In the genomic region with DNA sequence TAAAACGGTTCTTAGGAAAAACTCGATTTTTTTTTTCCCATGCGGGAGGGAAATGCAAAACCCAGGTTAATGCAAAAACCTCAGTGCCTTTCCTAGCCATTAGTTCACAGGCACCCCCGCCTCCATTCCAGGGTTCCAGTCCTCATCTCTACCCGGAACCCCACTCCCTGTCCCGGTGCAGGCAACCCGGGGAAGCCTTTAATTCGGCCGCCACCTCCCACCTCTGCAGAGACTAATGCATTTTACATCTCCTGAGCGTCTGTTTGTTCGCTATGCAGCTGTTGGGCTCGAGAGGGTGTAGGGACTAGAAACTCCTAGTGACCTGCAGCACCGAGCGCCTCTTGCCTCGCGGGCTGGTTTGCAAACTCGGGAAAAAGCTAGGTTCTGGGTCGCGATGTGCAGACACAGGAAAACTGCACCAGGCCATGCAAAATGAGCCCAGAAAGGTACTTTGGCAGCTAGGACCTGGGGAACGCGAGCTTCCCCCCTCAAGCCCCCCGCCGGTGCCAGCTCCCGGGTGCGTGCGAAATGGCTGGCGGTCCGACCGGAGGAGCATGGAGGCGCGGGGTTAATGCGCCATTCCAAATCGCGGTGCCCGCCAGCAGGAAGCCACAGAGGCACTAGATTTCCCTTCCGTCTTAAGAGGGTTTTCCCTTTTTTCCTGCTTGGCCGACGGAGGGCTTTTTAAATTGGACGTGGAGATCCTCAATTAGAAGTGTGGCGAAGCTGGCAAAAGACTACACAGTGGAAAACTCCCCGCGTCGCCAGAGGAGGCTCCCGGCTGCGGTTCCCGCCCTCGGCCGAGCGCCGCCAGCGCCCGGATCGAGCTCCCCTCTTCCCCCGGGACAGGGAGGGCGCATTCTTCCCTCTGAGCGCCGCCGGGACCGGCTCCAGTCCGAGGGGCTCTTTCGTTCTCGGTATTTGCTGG, we compare ENCODE assay signal across 1 cellular context.
TF ChIP-seq lines count a peak whose summit lies in the region.

No MANE protein-coding gene starts in this region.

TF ChIP-seq in GM23338, 12 proteins besides CTCF, POLR2A, EP300 and RAD21 (continued from another document):
- no peak for TF ChIP-seq ZNF114 (CRISPR knock-in tag; IDR thresholded peaks at IDR 0.05)
- TF ChIP-seq EZH2phosphoT487 (IDR thresholded peaks at IDR 0.05; ENCODE audit: unreplicated experiment) = peak; percentile 57
- no peak for TF ChIP-seq CREB1 (CRISPR knock-in tag; IDR thresholded peaks at IDR 0.05; ENCODE audit: low read depth)
- TF ChIP-seq JUNB (IDR thresholded peaks at IDR 0.05; ENCODE audit: unreplicated experiment) = no peak
- TF ChIP-seq ZNF331 (CRISPR knock-in tag; IDR thresholded peaks at IDR 0.05; ENCODE audit: low read depth) = no peak
- no peak for TF ChIP-seq NANOG (IDR thresholded peaks at IDR 0.05; ENCODE audit: borderline replicate concordance)
- TF ChIP-seq ETS1 (IDR thresholded peaks at IDR 0.05) = no peak
- TF ChIP-seq POLR2AphosphoS5 (IDR thresholded peaks at IDR 0.05; ENCODE audit: low read depth) = no peak
- TF ChIP-seq STAT1 (IDR thresholded peaks at IDR 0.05; ENCODE audit: unreplicated experiment) = no peak
- TF ChIP-seq REST (IDR thresholded peaks at IDR 0.05; ENCODE audit: unreplicated experiment) = no peak
